In the genomic region with DNA sequence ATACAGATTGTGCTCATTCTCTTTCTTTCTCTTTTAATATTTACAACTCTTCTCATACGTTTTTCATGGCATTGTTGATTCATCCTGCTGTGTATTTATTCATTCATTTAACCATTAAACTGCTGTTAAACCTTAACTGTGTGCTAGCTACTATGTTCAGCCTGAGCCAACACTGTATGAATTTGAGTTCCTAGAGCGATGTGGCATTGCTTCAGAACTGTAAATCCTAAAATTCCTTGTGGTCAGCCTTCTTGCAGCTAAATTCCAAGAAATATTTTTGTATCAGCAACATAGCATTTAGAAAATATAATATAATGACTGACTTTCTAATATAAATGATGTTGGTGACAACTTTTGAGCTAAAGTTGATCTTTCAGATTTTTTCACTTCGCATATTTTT, we compare ENCODE assay signal across 2 cellular contexts.
A peak's percentile ranks its signal among the peaks of the same experiment; 100 is the strongest.
TF ChIP-seq lines count a peak whose summit lies in the region.

No MANE protein-coding gene starts in this region.

TF ChIP-seq in IMR-90, 13 proteins besides CTCF, POLR2A, EP300 and RAD21:
- TF ChIP-seq CEBPB (IDR thresholded peaks at IDR 0.05; ENCODE audit: low read depth, low read length) (peak; percentile 77), NFE2L2 (IDR thresholded peaks at IDR 0.05; ENCODE audit: low read depth, low read length) (no peak)

TF ChIP-seq in HepG2, 621 proteins besides CTCF, POLR2A, EP300 and RAD21:
- no peak for TF ChIP-seq NFE2L2 (IDR thresholded peaks at IDR 0.05; ENCODE audit: low read length)
- no peak for TF ChIP-seq ATM (IDR thresholded peaks at IDR 0.05; ENCODE audit: borderline replicate concordance)
- no peak for TF ChIP-seq ZNF674 (CRISPR knock-in tag; IDR thresholded peaks at IDR 0.05; ENCODE audit: low read depth)
- TF ChIP-seq RERE (CRISPR knock-in tag; IDR thresholded peaks at IDR 0.05; ENCODE audit: low read depth), result no peak
- no peak for TF ChIP-seq ZBTB34 (CRISPR knock-in tag; IDR thresholded peaks at IDR 0.05)
- no peak for TF ChIP-seq ZBTB10 (CRISPR knock-in tag; IDR thresholded peaks at IDR 0.05; ENCODE audit: borderline replicate concordance)
- TF ChIP-seq ZNF292 (CRISPR knock-in tag; IDR thresholded peaks at IDR 0.05; ENCODE audit: borderline replicate concordance, low read depth), result no peak
- TF ChIP-seq KLF15 (CRISPR knock-in tag; IDR thresholded peaks at IDR 0.05; ENCODE audit: borderline replicate concordance), result no peak
- no peak for TF ChIP-seq MEIS2 (CRISPR knock-in tag; IDR thresholded peaks at IDR 0.05)
TF ChIP-seq in HepG2: peak in this region for 0.
